In the genomic region with DNA sequence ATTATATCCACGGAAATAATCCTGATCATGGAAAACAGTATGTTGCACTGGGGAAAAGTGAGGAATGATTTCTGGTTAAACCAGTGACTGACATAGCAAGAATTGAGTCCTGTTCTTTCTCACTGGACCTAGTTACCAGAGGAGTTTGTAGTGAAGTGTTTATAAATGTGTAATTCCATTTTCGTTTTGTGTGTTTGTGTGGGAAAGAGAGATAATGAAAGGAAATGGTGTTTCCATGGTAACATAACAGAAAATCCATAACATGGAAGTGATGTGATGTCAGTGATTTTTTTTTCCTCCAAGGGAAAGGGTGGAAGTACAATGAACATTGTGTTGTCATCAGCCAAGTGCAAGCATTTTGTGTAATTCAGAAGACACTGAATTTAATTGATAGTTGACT, we compare ENCODE assay signal across 1 cellular context.
TF ChIP-seq lines count a peak whose summit lies in the region.

No MANE protein-coding gene starts in this region.

TF ChIP-seq in IMR-90, 13 proteins besides CTCF, POLR2A, EP300 and RAD21 (continued from another document):
- TF ChIP-seq, protein P1, sequence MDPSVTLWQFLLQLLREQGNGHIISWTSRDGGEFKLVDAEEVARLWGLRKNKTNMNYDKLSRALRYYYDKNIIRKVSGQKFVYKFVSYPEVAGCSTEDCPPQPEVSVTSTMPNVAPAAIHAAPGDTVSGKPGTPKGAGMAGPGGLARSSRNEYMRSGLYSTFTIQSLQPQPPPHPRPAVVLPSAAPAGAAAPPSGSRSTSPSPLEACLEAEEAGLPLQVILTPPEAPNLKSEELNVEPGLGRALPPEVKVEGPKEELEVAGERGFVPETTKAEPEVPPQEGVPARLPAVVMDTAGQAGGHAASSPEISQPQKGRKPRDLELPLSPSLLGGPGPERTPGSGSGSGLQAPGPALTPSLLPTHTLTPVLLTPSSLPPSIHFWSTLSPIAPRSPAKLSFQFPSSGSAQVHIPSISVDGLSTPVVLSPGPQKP (IDR thresholded peaks at IDR 0.05; ENCODE audit: borderline replicate concordance, low read depth, low read length) = no peak
- no peak for TF ChIP-seq MXI1 (IDR thresholded peaks at IDR 0.05; ENCODE audit: borderline replicate concordance, low read depth, low read length)
TF ChIP-seq in IMR-90: peak in this region for 0.
